Comparison of ENCODE assay signal across 2 cellular contexts in genomic region chr1:33005812-33006465, GRCh38.
TF ChIP-seq lines count a peak whose summit lies in the region.

No MANE protein-coding gene starts in this region.

TF ChIP-seq in GM23338, 12 proteins besides CTCF, POLR2A, EP300 and RAD21:
- TF ChIP-seq EZH2 (IDR thresholded peaks at IDR 0.05; ENCODE audit: low read depth, unreplicated experiment) (no peak), EZH2phosphoT487 (IDR thresholded peaks at IDR 0.05; ENCODE audit: unreplicated experiment) (no peak), POLR2AphosphoS5 (IDR thresholded peaks at IDR 0.05; ENCODE audit: low read depth) (no peak)

TF ChIP-seq in endothelial cell of umbilical vein, 7 proteins besides CTCF, POLR2A, EP300 and RAD21 (continued from another document):
- TF ChIP-seq POLR2AphosphoS5 (IDR thresholded peaks at IDR 0.05; ENCODE audit: insufficient read depth, low read depth, low read length): no peak
